15 cellular contexts compared by ENCODE assay signal in the genomic region with DNA sequence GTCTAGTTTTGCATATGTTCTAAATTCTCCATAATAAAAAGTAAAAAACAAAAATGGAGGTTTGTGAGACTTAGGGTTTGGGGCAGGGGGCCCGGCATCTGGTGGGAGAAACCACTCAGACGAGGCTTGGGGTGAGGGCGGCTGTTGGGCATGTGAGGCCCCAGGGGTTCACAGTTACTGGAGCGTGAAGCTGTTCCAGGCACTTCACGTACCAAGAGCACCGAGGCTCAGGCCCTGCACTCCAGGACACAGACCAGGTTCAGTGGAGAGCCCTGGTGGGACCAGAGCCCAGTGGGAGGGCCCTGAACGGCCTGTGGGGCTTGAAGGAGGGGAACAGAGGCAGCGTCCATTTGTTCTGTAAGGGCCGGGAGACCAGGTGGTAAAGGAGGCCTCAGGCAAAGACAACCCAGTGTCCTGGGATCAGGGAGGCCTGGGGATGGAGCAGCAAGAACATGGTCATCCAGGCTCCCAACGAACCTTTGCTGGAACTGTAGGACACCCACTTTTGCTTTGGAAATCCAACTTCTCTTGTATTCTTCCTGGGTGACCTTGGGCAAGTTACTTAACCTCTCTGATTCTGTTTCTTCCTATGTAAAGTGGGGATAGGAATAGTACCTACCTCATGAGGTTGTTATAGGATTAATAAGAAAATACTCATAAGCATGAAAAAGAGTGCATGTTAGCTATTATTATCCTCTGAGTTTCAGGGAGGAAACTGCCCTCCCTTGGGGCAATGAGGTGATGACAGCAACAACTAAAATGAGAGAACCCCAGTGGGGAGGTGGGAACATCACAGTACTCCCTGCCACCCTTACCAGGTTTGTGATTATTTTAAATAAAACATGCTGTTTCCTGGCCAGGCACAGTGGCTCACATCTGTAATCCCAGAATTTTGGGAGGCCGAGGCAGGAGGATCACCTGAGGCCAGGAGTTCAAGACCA. TPM values are rescaled to one million over a fixed set of nuclear protein-coding genes. Genes with fewer than 3 reads are reported as not detected.
DNase-seq lines count a peak whose midpoint lies in the region; ATAC-seq, FAIRE-seq and TF ChIP-seq lines count a peak whose summit lies in the region.
"Had no signal": no experiment of that assay in that cellular context is flagged by ENCODE, and none has a peak within 500 bp of the region (broad histone marks: within the 10 kb centered on the region; RNA-seq: fewer than 3 reads in every experiment).

No MANE protein-coding gene starts in this region.

- intact Hi-C loops in Right ventricle myocardium inferior (cut with DNase I) (no loop called here), right cardiac atrium (cut with DNase I) (loop anchor here in 1 of 4 donors (10.0 kb wide), 1 partner anchor 110 kb away; no protein-coding TSS in a partner anchor), activated B cell treated with CpG ODN at 0.5 μM for 24 hours (cut with micrococcal nuclease) (loop anchor here (1.0 to 10.0 kb wide), 2 partner anchors 18 to 410 kb away; partner anchors contain the start of genes MTCH1 and SRSF3)

- no peak overlapping the region for H3K4me3 ChIP-seq in right cardiac atrium (ENCODE audit: low read length)

- FAIRE-seq in GM19239 (lab: Jason Lieb, UNC): peak; percentile 91
- FAIRE-seq: frontal cortex had no signal

- H3K4me1 Mint-ChIP-seq in activated B cell treated with CpG ODN at 0.5 μM for 24 hours (peaks cover 82% of the 10 kb centered on the region), WTC11 (0 out of 2 replicates have a peak, but pooled peaks cover 2% of the 10 kb centered on the region)

- H3K36me3 Mint-ChIP-seq in activated B cell treated with CpG ODN at 0.5 μM for 24 hours (ENCODE audit: low read depth) (peaks cover 36% of the 10 kb centered on the region), WTC11 (no peaks in the 10 kb centered on the region)

- no peaks in the 10 kb centered on the region for H3K27me3 ChIP-seq in right cardiac atrium (ENCODE audit: control insufficient read depth, insufficient read depth)

- DNase-seq in Right ventricle myocardium inferior (ENCODE audit: missing footprints) (no peak), right cardiac atrium (no peak), GM19239 (ENCODE audit: insufficient read length, low spot score) (no peak), activated B cell treated with CpG ODN at 0.5 μM for 24 hours (no peak), retina (peak; percentile 81), HK-2 (ENCODE audit: unreplicated experiment) (no peak), WTC11 (ENCODE audit: low spot score) (no peak)
- DNase-seq: activated CD4-positive, CD25-positive, alpha-beta regulatory T cell; mesendoderm; MV-4-11; stimulated activated CD4-positive, alpha-beta T cell treated with anti-CD3 and anti-CD28 coated beads, Interleukin-12 subunit alpha, Interleukin-12 subunit beta, amount 100 ng/mL, for 4 hours; SW 1271 had no signal

- WGBS in right cardiac atrium: 85% methylated on average over 11 of the region's 11 CpGs

- H3K4me3 Mint-ChIP-seq in activated B cell treated with CpG ODN at 0.5 μM for 24 hours (peak overlapping the region; percentile 100), WTC11 (no peak overlapping the region)

- ATAC-seq in Right ventricle myocardium inferior (peak; percentile 37), right cardiac atrium (no peak), activated B cell treated with CpG ODN at 0.5 μM for 24 hours (ENCODE audit: low read depth) (peak; percentile 56), WTC11 (no peak), GM21723 (IDR thresholded peaks at IDR 0.05; ENCODE audit: unreplicated experiment) (no peak)

- POLR2A ChIA-PET in activated B cell treated with CpG ODN at 0.5 μM for 24 hours (lab: Charles Lee) (interaction anchor here (0.6 to 8.5 kb wide), 18 partner anchors 10 to 375 kb away, joined by 3 to 209 read pairs (median 6); partner anchors contain the start of genes MTCH1 and PIM1), WTC11 (lab: Charles Lee) (no interaction called here)

- H3K9me3 ChIP-seq in right cardiac atrium (ENCODE audit: control insufficient read depth, low read length): no peaks in the 10 kb centered on the region

- no peak for TF ChIP-seq CTCF in activated B cell treated with CpG ODN at 0.5 μM for 24 hours (IDR thresholded peaks at IDR 0.05)
- no peak for TF ChIP-seq CTCF in WTC11 (IDR thresholded peaks at IDR 0.05)

- H3K4me1 ChIP-seq in right cardiac atrium (ENCODE audit: control insufficient read depth, insufficient read depth, low read length): no peaks in the 10 kb centered on the region

- no peak overlapping the region for H3K27ac ChIP-seq in right cardiac atrium (ENCODE audit: low read length)

- H3K27ac Mint-ChIP-seq in activated B cell treated with CpG ODN at 0.5 μM for 24 hours: peak overlapping the region; percentile 92
- H3K27ac Mint-ChIP-seq in WTC11: no peak overlapping the region; the same call in 1 of the 2 replicates

- H3K9me3 Mint-ChIP-seq in activated B cell treated with CpG ODN at 0.5 μM for 24 hours (no peaks in the 10 kb centered on the region), WTC11 (no peaks in the 10 kb centered on the region)
- H3K9me3 Mint-ChIP-seq: central memory CD8-positive, alpha-beta T cell had no signal

- H3K27me3 Mint-ChIP-seq in activated B cell treated with CpG ODN at 0.5 μM for 24 hours: no peaks in the 10 kb centered on the region
- no peaks in the 10 kb centered on the region for H3K27me3 Mint-ChIP-seq in WTC11 (ENCODE audit: low read depth)
- H3K27me3 Mint-ChIP-seq: central memory CD8-positive, alpha-beta T cell had no signal

- CTCF ChIA-PET in activated B cell treated with CpG ODN at 0.5 μM for 24 hours (lab: Charles Lee) (interaction anchor here (0.7 to 4.6 kb wide), 4 partner anchors 14 to 177 kb away, joined by 3 to 74 read pairs (median 4); partner anchors contain the start of gene MTCH1), WTC11 (lab: Charles Lee) (interaction anchor here (1.2 kb wide), 1 partner anchor 14 kb away, joined by 3 read pairs; no protein-coding TSS in a partner anchor)

TF ChIP-seq in WTC11, 78 proteins besides CTCF, POLR2A, EP300 and RAD21 (continues in another document):
- TF ChIP-seq MXD4 (CRISPR knock-in tag; IDR thresholded peaks at IDR 0.05; ENCODE audit: borderline replicate concordance) (no peak), ZNF425 (CRISPR knock-in tag; conservative IDR thresholded peaks at IDR 0.05) (no peak), NFE2L1 (CRISPR knock-in tag; IDR thresholded peaks at IDR 0.05) (no peak), NR1H2 (CRISPR knock-in tag; IDR thresholded peaks at IDR 0.05) (no peak), TCF7 (CRISPR knock-in tag; IDR thresholded peaks at IDR 0.05; ENCODE audit: low read depth) (no peak), FOXJ3 (CRISPR knock-in tag; IDR thresholded peaks at IDR 0.05; ENCODE audit: borderline replicate concordance) (no peak), ZBTB43 (CRISPR knock-in tag; IDR thresholded peaks at IDR 0.05) (no peak), GABPB1 (CRISPR knock-in tag; IDR thresholded peaks at IDR 0.05) (no peak), ZNF232 (CRISPR knock-in tag; IDR thresholded peaks at IDR 0.05) (no peak), CBFB (CRISPR knock-in tag; IDR thresholded peaks at IDR 0.05; ENCODE audit: low read depth) (no peak)
- TF ChIP-seq, protein P1, sequence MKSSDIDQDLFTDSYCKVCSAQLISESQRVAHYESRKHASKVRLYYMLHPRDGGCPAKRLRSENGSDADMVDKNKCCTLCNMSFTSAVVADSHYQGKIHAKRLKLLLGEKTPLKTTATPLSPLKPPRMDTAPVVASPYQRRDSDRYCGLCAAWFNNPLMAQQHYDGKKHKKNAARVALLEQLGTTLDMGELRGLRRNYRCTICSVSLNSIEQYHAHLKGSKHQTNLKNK (CRISPR knock-in tag; IDR thresholded peaks at IDR 0.05): no peak

RNA-seq across cellular contexts. Expression of gene FGD2, which starts 1.1 kb away (rescaled TPM):
- total RNA-seq in Right ventricle myocardium inferior (7.9 TPM), right cardiac atrium (10 to 100 TPM in 2 of 4 donors, 1 to 10 TPM in 2; 6.4 to 14.0 (median 10.7) TPM), activated B cell treated with CpG ODN at 0.5 μM for 24 hours (362 and 435 TPM in 2 replicates), WTC11 (2021) (0.31 to 0.78 TPM (median 0.44 TPM) in 3 replicates)
- 5.1 TPM for polyA plus RNA-seq in right cardiac atrium

RNA-seq across cellular contexts. Expression of gene MTCH1, which starts 18.3 kb away (rescaled TPM):
- 220 TPM for total RNA-seq in Right ventricle myocardium inferior
- total RNA-seq in right cardiac atrium: 100 to 1,000 TPM; 217 to 249 (median 227) TPM
- 198 TPM for polyA plus RNA-seq in right cardiac atrium
- total RNA-seq in activated B cell treated with CpG ODN at 0.5 μM for 24 hours: 128 and 133 TPM in 2 replicates
- total RNA-seq in WTC11 (2021): 198 to 207 TPM (median 204 TPM) in 3 replicates

RNA-seq across cellular contexts. Expression of gene PI16, which starts 49.8 kb away (rescaled TPM):
- total RNA-seq in Right ventricle myocardium inferior (15.1 TPM), right cardiac atrium (100 to 1,000 TPM in 1 of 4 donors, 10 to 100 TPM in 3; 35.0 to 125 (median 45.1) TPM), activated B cell treated with CpG ODN at 0.5 μM for 24 hours (0.10 and 0.78 TPM in 2 replicates), WTC11 (2021) (0.09 to 0.17 TPM in 2 of 3 replicates, not detected in the other)
- 69.5 TPM for polyA plus RNA-seq in right cardiac atrium

Comparison
In these comparisons a context has a peak if more than half of its experiments do, and no peak if none do; other contexts are left out.
1. ATAC-seq: peak in Right ventricle myocardium inferior (single experiment) and activated B cell treated with CpG ODN at 0.5 μM for 24 hours (single experiment); none in right cardiac atrium (0 of 2), WTC11 (single experiment) and GM21723 (single experiment).
2. RNA of gene FGD2, which starts 1.1 kb away (total RNA-seq): 362 to 435 TPM in activated B cell treated with CpG ODN at 0.5 μM for 24 hours; 6.4 to 14.0 TPM in right cardiac atrium, 7.9 TPM in Right ventricle myocardium inferior (single experiment) and 0.31 to 0.78 TPM in WTC11; every median in the first group is over 10 times any median in the second.